Comparison of ENCODE assay signal across 8 cellular contexts in genomic region chr13:90968510-90968909, GRCh38.
DNase-seq lines count a peak whose midpoint lies in the region; TF ChIP-seq lines count a peak whose summit lies in the region.

No MANE protein-coding gene starts in this region.

- in situ Hi-C loops in Caki2 (cut with HindIII; ENCODE audit: low pct_unique_long_range_greater_than_20kb, low sequenced_read_pairs), result no loop called here

- no peaks in the 10 kb centered on the region for H3K36me3 ChIP-seq in H7 (replicated peaks; ENCODE audit: control insufficient read depth, insufficient read depth, low read length)

- no peak overlapping the region for H3K27ac ChIP-seq in coronary artery

- no peak for TF ChIP-seq CTCF in coronary artery (IDR thresholded peaks at IDR 0.05)

- DNase-seq in Caki2 (ENCODE audit: low read depth) (peak; percentile 30), H7 (peak; percentile 4), SHP77 (lab: John Stamatoyannopoulos, UW) (peak; percentile 71 to 79), inferior parietal cortex (ENCODE audit: extremely low spot score) (peak; percentile 31), coronary artery (ENCODE audit: low spot score) (no peak), NCI-H187 treated with DMSO at 0.1 percent for 48 hours (lab: John Stamatoyannopoulos, UW) (no peak), T-helper 9 cell (no peak), NOMO-1 (lab: John Stamatoyannopoulos, UW; ENCODE audit: unreplicated experiment in 2 of 2) (no peak)

- H3K27me3 ChIP-seq in H7 (ENCODE audit: control insufficient read depth, insufficient read depth, low read length), result no peaks in the 10 kb centered on the region

- H3K4me3 ChIP-seq in H7 (ENCODE audit: insufficient read depth, low read depth, low read length), result no peak overlapping the region
- no peak overlapping the region for H3K4me3 ChIP-seq in coronary artery

Comparison
In these comparisons a context has a peak if more than half of its experiments do, and no peak if none do; other contexts are left out.
1. DNase-seq: peak in Caki2 (single experiment), H7 (single experiment), SHP77 (2 of 2) and inferior parietal cortex (single experiment); none in coronary artery (single experiment), NCI-H187 treated with DMSO at 0.1 percent for 48 hours (single experiment), T-helper 9 cell (single experiment) and NOMO-1 (0 of 2).